ENCODE assay signal across 8 cellular contexts in the genomic region with DNA sequence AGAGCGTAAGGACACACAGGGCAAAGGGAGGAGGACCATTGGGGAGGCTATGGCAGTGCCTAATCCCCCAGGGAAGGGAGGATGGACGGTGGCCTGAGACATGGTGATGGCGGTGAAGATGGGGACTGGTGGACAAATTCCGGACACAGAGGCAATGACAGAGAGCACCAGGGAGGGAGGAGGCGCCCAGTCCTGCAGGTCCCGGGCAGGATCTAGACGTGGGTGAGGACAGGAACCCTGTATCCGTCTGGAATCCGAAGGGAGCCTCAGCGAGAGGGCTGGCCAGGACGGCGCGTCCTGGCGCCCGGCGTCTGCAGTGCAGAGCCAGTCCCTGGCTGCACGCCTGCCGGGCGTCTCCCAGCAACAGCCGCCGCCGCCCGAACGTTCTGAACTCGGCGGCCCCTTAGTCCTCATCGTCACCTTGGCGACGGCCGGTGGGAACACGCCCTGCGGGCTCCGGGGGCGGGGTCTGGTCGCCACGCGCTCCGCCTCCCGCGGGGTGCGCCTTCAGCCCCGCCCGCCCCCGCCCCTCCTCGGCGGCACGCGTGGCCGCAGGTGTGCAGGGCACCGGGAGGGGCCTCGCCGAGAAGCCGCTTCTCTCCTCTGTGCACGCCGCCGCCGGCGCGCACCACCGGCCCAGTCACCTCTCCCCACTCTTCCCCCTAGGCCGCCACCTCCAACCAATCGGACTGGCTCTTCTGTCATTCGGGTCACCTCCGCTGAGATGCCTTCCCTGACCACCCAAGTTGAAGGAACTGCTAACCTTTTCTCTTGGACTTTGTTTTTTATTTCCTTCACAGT. TPM values are rescaled to one million over a fixed set of nuclear protein-coding genes. Genes with fewer than 3 reads are reported as not detected.
DNase-seq lines count a peak whose midpoint lies in the region; ATAC-seq and TF ChIP-seq lines count a peak whose summit lies in the region.

No MANE protein-coding gene starts in this region.

- H3K4me3 Mint-ChIP-seq in activated T-helper 2 cell treated with anti-CD3 and anti-CD28 coated beads, Interferon-gamma antibody, Interleukin-2, Interleukin-4, amounts not matched to agents 10 μg/mL and 5 μg/mL and 100 μg/mL, durations not matched to agents 14 hours and 24 hours and 36 hours (ENCODE audit: low read depth), result peak overlapping the region; percentile 74
- H3K4me3 Mint-ChIP-seq in nephron, result peak overlapping the region; percentile 81 to 82 (median 81)

- H3K9me3 Mint-ChIP-seq in activated T-helper 2 cell treated with anti-CD3 and anti-CD28 coated beads, Interferon-gamma antibody, Interleukin-2, Interleukin-4, amounts not matched to agents 10 μg/mL and 5 μg/mL and 100 μg/mL, durations not matched to agents 14 hours and 24 hours and 36 hours, result no peaks in the 10 kb centered on the region
- H3K9me3 Mint-ChIP-seq in nephron, result no peaks in the 10 kb centered on the region

- no peaks in the 10 kb centered on the region for H3K27me3 Mint-ChIP-seq in activated T-helper 2 cell treated with anti-CD3 and anti-CD28 coated beads, Interferon-gamma antibody, Interleukin-2, Interleukin-4, amounts not matched to agents 10 μg/mL and 5 μg/mL and 100 μg/mL, durations not matched to agents 14 hours and 24 hours and 36 hours (ENCODE audit: low read depth)
- H3K27me3 Mint-ChIP-seq in nephron (ENCODE audit: low read depth), result no peaks in the 10 kb centered on the region

- peaks cover 45% of the 10 kb centered on the region for H3K4me1 Mint-ChIP-seq in activated T-helper 2 cell treated with anti-CD3 and anti-CD28 coated beads, Interferon-gamma antibody, Interleukin-2, Interleukin-4, amounts not matched to agents 10 μg/mL and 5 μg/mL and 100 μg/mL, durations not matched to agents 14 hours and 24 hours and 36 hours (ENCODE audit: low read depth)
- H3K4me1 Mint-ChIP-seq in nephron, result peaks cover 74% of the 10 kb centered on the region

- peak; percentile 13 for DNase-seq in DMS114 treated with DMSO at 0.1 percent for 48 hours (lab: John Stamatoyannopoulos, UW; ENCODE audit: unreplicated experiment)
- peak; percentile 87 for DNase-seq in RPMI7951 (ENCODE audit: low read depth)
- DNase-seq in activated T-helper 2 cell treated with anti-CD3 and anti-CD28 coated beads, Interferon-gamma antibody, Interleukin-2, Interleukin-4, amounts not matched to agents 10 μg/mL and 5 μg/mL and 100 μg/mL, durations not matched to agents 14 hours and 24 hours and 36 hours (ENCODE audit: low spot score), result peak; percentile 87
- DNase-seq in fibroblast of the aortic adventitia (ENCODE audit: low read depth), result peak; percentile 71
- peak; percentile 84 for DNase-seq in stimulated activated naive CD4-positive, alpha-beta T cell treated with Interleukin-2 at 50 U/mL for 16 hours (lab: John Stamatoyannopoulos, UW)

- no peaks in the 10 kb centered on the region for H3K36me3 Mint-ChIP-seq in activated T-helper 2 cell treated with anti-CD3 and anti-CD28 coated beads, Interferon-gamma antibody, Interleukin-2, Interleukin-4, amounts not matched to agents 10 μg/mL and 5 μg/mL and 100 μg/mL, durations not matched to agents 14 hours and 24 hours and 36 hours (ENCODE audit: low read depth)
- H3K36me3 Mint-ChIP-seq in nephron (ENCODE audit: low read depth), result no peaks in the 10 kb centered on the region

- no peaks in the 10 kb centered on the region for H3K27me3 ChIP-seq in KMS-11 (ENCODE audit: insufficient read depth, low read depth)

- peaks cover 36% of the 10 kb centered on the region for H3K4me1 ChIP-seq in KMS-11 (ENCODE audit: low read depth, poor library complexity, severe bottlenecking)

- H3K9ac ChIP-seq in KMS-11, result peak overlapping the region; percentile 40; the same call in 1 of the 2 replicates

- TF ChIP-seq CTCF in KMS-11 (conservative IDR thresholded peaks at IDR 0.05; ENCODE audit: low read depth, low read length) (no peak), fibroblast of the aortic adventitia (IDR thresholded peaks at IDR 0.05; ENCODE audit: insufficient read depth, low read length) (peak; percentile 42), nephron (IDR thresholded peaks at IDR 0.05; ENCODE audit: unreplicated experiment in 3 of 3) (peak in 1 of 3 experiments; percentile 7)

- peak overlapping the region; percentile 69 for H2AFZ ChIP-seq in KMS-11 (ENCODE audit: low read depth)

- peak overlapping the region; percentile 43; the same call in 1 of the 2 replicates for H3K27ac ChIP-seq in KMS-11

- H3K27ac Mint-ChIP-seq in activated T-helper 2 cell treated with anti-CD3 and anti-CD28 coated beads, Interferon-gamma antibody, Interleukin-2, Interleukin-4, amounts not matched to agents 10 μg/mL and 5 μg/mL and 100 μg/mL, durations not matched to agents 14 hours and 24 hours and 36 hours, result peak overlapping the region; percentile 59
- peak overlapping the region; percentile 75 to 87 (median 85) for H3K27ac Mint-ChIP-seq in nephron

- H3K4me2 ChIP-seq in KMS-11, result peak overlapping the region; percentile 82

- no peak overlapping the region for H3K4me3 ChIP-seq in KMS-11 (IDR thresholded peaks at IDR 0.05; ENCODE audit: insufficient read depth, low read depth, low read length)
- H3K4me3 ChIP-seq in fibroblast of the aortic adventitia (ENCODE audit: low read depth, low read length), result peak overlapping the region; percentile 54

- H3K79me2 ChIP-seq in KMS-11 (ENCODE audit: insufficient read depth, low read depth), result no peaks in the 10 kb centered on the region

- peak; percentile 89 for ATAC-seq in GM21737 (IDR thresholded peaks at IDR 0.05; ENCODE audit: unreplicated experiment)

- intact Hi-C loops in activated T-helper 2 cell treated with anti-CD3 and anti-CD28 coated beads, Interferon-gamma antibody, Interleukin-2, Interleukin-4, amounts not matched to agents 10 μg/mL and 5 μg/mL and 100 μg/mL, durations not matched to agents 14 hours and 24 hours and 36 hours (cut with micrococcal nuclease), result loop anchor here (1.0 to 10.0 kb wide), 3 partner anchors 46 to 202 kb away; partner anchors contain the start of genes GORASP1, SLC25A38 and TTC21A

- H4K20me1 ChIP-seq in KMS-11 (ENCODE audit: insufficient read depth), result no peaks in the 10 kb centered on the region

- H3K36me3 ChIP-seq in KMS-11 (ENCODE audit: insufficient read depth), result no peaks in the 10 kb centered on the region

RNA-seq across cellular contexts. Expression of gene XIRP1, which starts 11.6 kb away (rescaled TPM):
- 0.12 TPM in 1 of 2 replicates, not detected in the other for total RNA-seq in RPMI7951 (2014; rRNA removed; shearing (Covaris generic))
- 4.3 and 4.7 TPM in 2 replicates for total RNA-seq in activated T-helper 2 cell treated with anti-CD3 and anti-CD28 coated beads, Interferon-gamma antibody, Interleukin-2, Interleukin-4, amounts not matched to agents 10 μg/mL and 5 μg/mL and 100 μg/mL, durations not matched to agents 14 hours and 24 hours and 36 hours
- 0.09 TPM in 1 of 2 replicates, not detected in the other for total RNA-seq in fibroblast of the aortic adventitia (ENCODE audit: low replicate concordance)

RNA-seq across cellular contexts. Expression of gene CSRNP1, which starts 27.4 kb away (rescaled TPM):
- 7.4 and 8.2 TPM in 2 replicates for total RNA-seq in RPMI7951 (2014; rRNA removed; shearing (Covaris generic))
- total RNA-seq in activated T-helper 2 cell treated with anti-CD3 and anti-CD28 coated beads, Interferon-gamma antibody, Interleukin-2, Interleukin-4, amounts not matched to agents 10 μg/mL and 5 μg/mL and 100 μg/mL, durations not matched to agents 14 hours and 24 hours and 36 hours, result 54.0 and 55.4 TPM in 2 replicates
- 1.9 and 6.4 TPM in 2 replicates for total RNA-seq in fibroblast of the aortic adventitia (ENCODE audit: low replicate concordance)

Comparison
In these comparisons a context has a peak if more than half of its experiments do, and no peak if none do; other contexts are left out.
1. DNase-seq: peak in every context shown above with its lines; median percentile 87 in RPMI7951; 87 in activated T-helper 2 cell treated with anti-CD3 and anti-CD28 coated beads, Interferon-gamma antibody, Interleukin-2, Interleukin-4, amounts not matched to agents 10 μg/mL and 5 μg/mL and 100 μg/mL, durations not matched to agents 14 hours and 24 hours and 36 hours; 84 in stimulated activated naive CD4-positive, alpha-beta T cell treated with Interleukin-2 at 50 U/mL for 16 hours; 71 in fibroblast of the aortic adventitia; 13 in DMS114 treated with DMSO at 0.1 percent for 48 hours.